Comparison of ENCODE assay signal across 8 cellular contexts in genomic region chr13:45280751-45281634, GRCh38. TPM values are rescaled to one million over a fixed set of nuclear protein-coding genes. Genes with fewer than 3 reads are reported as not detected.
A peak's percentile ranks its signal among the peaks of the same experiment; 100 is the strongest.
DNase-seq lines count a peak whose midpoint lies in the region; ATAC-seq and TF ChIP-seq lines count a peak whose summit lies in the region.

No MANE protein-coding gene starts in this region.

- H3K27ac ChIP-seq in MM.1S (ENCODE audit: low read length) = no peak overlapping the region

- H3K36me3 ChIP-seq in MM.1S (replicated peaks; ENCODE audit: insufficient read depth, low read length) = no peaks in the 10 kb centered on the region

- H3K36me3 Mint-ChIP-seq in T-helper 17 cell (ENCODE audit: low read depth) = peaks cover 8% of the 10 kb centered on the region

- no peaks in the 10 kb centered on the region for H3K4me1 ChIP-seq in MM.1S (ENCODE audit: low read length)

- in situ Hi-C loops in astrocyte of the spinal cord (cut with HindIII; ENCODE audit: low sequenced_read_pairs) = no loop called here

- H2AFZ ChIP-seq in MM.1S (ENCODE audit: low read length) = no peak overlapping the region

- no peaks in the 10 kb centered on the region for H3K79me2 ChIP-seq in MM.1S (ENCODE audit: low read length)

- no peak overlapping the region for H3K27ac Mint-ChIP-seq in T-helper 17 cell

- no peak overlapping the region for H3K9ac ChIP-seq in MM.1S (ENCODE audit: low read length)

- no peak overlapping the region for H3K4me3 ChIP-seq in MM.1S (ENCODE audit: low read length)
- H3K4me3 ChIP-seq in astrocyte of the spinal cord (ENCODE audit: low read depth, low read length) = no peak overlapping the region

- no peaks in the 10 kb centered on the region for H3F3A ChIP-seq in MM.1S (ENCODE audit: insufficient read depth, low read length)

- H3K27me3 ChIP-seq in MM.1S (replicated peaks; ENCODE audit: insufficient read depth, low read length) = no peaks in the 10 kb centered on the region

- H3K4me3 Mint-ChIP-seq in T-helper 17 cell = no peak overlapping the region

- no peaks in the 10 kb centered on the region for H4K20me1 ChIP-seq in MM.1S (ENCODE audit: insufficient read depth, low read length)

- DNase-seq in COR-L47 (lab: John Stamatoyannopoulos, UW) = peak; percentile 62
- DNase-seq in MM.1S = peak; percentile 10
- no peak for DNase-seq in T-helper 17 cell
- peak; percentile 83 for DNase-seq in astrocyte of the spinal cord (ENCODE audit: low read depth, low spot score)
- DNase-seq in iris pigment epithelial cell (ENCODE audit: low read depth) = peak; percentile 78
- peak; percentile 33 to 53 for DNase-seq in stimulated activated CD4-positive, alpha-beta T cell treated with anti-CD3 and anti-CD28 coated beads, Interleukin-15, amount 100 ng/mL, for 48 hours (ENCODE audit: low read depth in 2 of 2)

- no peaks in the 10 kb centered on the region for H3K4me1 Mint-ChIP-seq in T-helper 17 cell

- no peaks in the 10 kb centered on the region for H3K9me3 ChIP-seq in MM.1S (replicated peaks; ENCODE audit: insufficient read depth, low read length)
- no peaks in the 10 kb centered on the region for H3K9me3 ChIP-seq in T-helper 17 cell (ENCODE audit: control insufficient read depth, low read length, poor library complexity, severe bottlenecking)

- H3K9me2 ChIP-seq in MM.1S (replicated peaks; ENCODE audit: insufficient read depth, low read length) = no peaks in the 10 kb centered on the region

- no peak overlapping the region for H3K4me2 ChIP-seq in MM.1S (ENCODE audit: low read depth, low read length)

- ATAC-seq in GM19463 (IDR thresholded peaks at IDR 0.05; ENCODE audit: unreplicated experiment) (peak; percentile 68), T-helper 17 cell (peak; percentile 52), HG03039 (IDR thresholded peaks at IDR 0.05; ENCODE audit: unreplicated experiment) (no peak)

- no peaks in the 10 kb centered on the region for H3K27me3 Mint-ChIP-seq in T-helper 17 cell

- TF ChIP-seq CTCF in MM.1S (IDR thresholded peaks at IDR 0.05; ENCODE audit: low read length) (peak; percentile 59), astrocyte of the spinal cord (IDR thresholded peaks at IDR 0.05; ENCODE audit: low read depth, low read length) (peak; percentile 93)

RNA-seq across cellular contexts. Expression of gene TPT1, which starts 60.0 kb away (rescaled TPM):
- 1,000 to 10,000 TPM; 7,650 to 7,799 TPM for total RNA-seq in T-helper 17 cell

Comparison
In these comparisons a context has a peak if more than half of its experiments do, and no peak if none do; other contexts are left out.
1. DNase-seq: peak in COR-L47 (single experiment), MM.1S (single experiment), astrocyte of the spinal cord (single experiment), iris pigment epithelial cell (single experiment) and stimulated activated CD4-positive, alpha-beta T cell treated with anti-CD3 and anti-CD28 coated beads, Interleukin-15, amount 100 ng/mL, for 48 hours (2 of 2); none in T-helper 17 cell (0 of 3).